ENCODE assay signal across 21 cellular contexts in genomic region chr16:6427621-6428020, GRCh38.
DNase-seq lines count a peak whose midpoint lies in the region; ATAC-seq, FAIRE-seq and TF ChIP-seq lines count a peak whose summit lies in the region.
"Had no signal": no experiment of that assay in that cellular context is flagged by ENCODE, and none has a peak within 500 bp of the region (broad histone marks: within the 10 kb centered on the region; RNA-seq: fewer than 3 reads in every experiment).

No MANE protein-coding gene starts in this region.

- no peak overlapping the region for H4K5ac ChIP-seq in H1 (ENCODE audit: insufficient read length, low read depth, low read length)

- H4K8ac ChIP-seq in H1 (ENCODE audit: extremely low read depth, insufficient read depth, low read length): no peak overlapping the region

- no peak overlapping the region for H3K14ac ChIP-seq in H1 (ENCODE audit: insufficient read length)

- in situ Hi-C loops in HepG2 (cut with HindIII; ENCODE audit: extremely low pct_ligation_motif_present, low pct_unique_long_range_greater_than_20kb): no loop called here

- H4K91ac ChIP-seq in H1 (replicated peaks; ENCODE audit: insufficient read length, low read length): no peak overlapping the region

- H2AK5ac ChIP-seq in H1 (ENCODE audit: low read depth, low read length): no peak overlapping the region

- H3K4ac ChIP-seq in H1 (replicated peaks; ENCODE audit: insufficient read length, low read depth, low read length): no peak overlapping the region

- no peaks in the 10 kb centered on the region for H3K79me1 ChIP-seq in H1 (ENCODE audit: low read depth, low read length)

- no peak overlapping the region for H2BK15ac ChIP-seq in H1 (ENCODE audit: low read length)

- no peak overlapping the region for H3K4me3 ChIP-seq in HepG2 (replicated peaks in 1 of 3; ENCODE audit: insufficient read depth in 1 of 3, low read depth in 2 of 3, low read length in 3 of 3)
- H3K4me3 ChIP-seq in right lobe of liver: no peak overlapping the region
- H3K4me3 ChIP-seq in H1 (ENCODE audit: extremely low read depth in 1 of 4, insufficient read depth in 2 of 4, low read depth in 3 of 4, low read length in 4 of 4): no peak overlapping the region
- H3K4me3 ChIP-seq in naive thymus-derived CD4-positive, alpha-beta T cell (ENCODE audit: low read length): no peak overlapping the region
- H3K4me3 ChIP-seq in left ventricle myocardium inferior: no peak overlapping the region
- H3K4me3 ChIP-seq: A549; BLaER1 treated with 17β-estradiol and CSF1 and Interleukin-3, amounts not matched to agents 10 nM and 100 nM had no signal

- no peak overlapping the region for H3K27ac Mint-ChIP-seq in naive thymus-derived CD4-positive, alpha-beta T cell
- H3K27ac Mint-ChIP-seq: B cell; CD4-positive, alpha-beta T cell; CD8-positive, alpha-beta T cell had no signal

- no peaks in the 10 kb centered on the region for H4K20me1 ChIP-seq in HepG2 (ENCODE audit: insufficient read depth, low read length)
- H4K20me1 ChIP-seq in H1 (replicated peaks in 1 of 2; ENCODE audit: control insufficient read depth in 1 of 2, insufficient read depth in 2 of 2, low read length in 2 of 2): no peaks in the 10 kb centered on the region
- H4K20me1 ChIP-seq: BLaER1 treated with 17β-estradiol and CSF1 and Interleukin-3, amounts not matched to agents 10 nM and 100 nM had no signal

- TF ChIP-seq POLR2A in HepG2 (IDR thresholded peaks at IDR 0.05; ENCODE audit: insufficient read depth in 1 of 2, low read depth in 2 of 2, low read length in 2 of 2): no peak
- TF ChIP-seq POLR2A in right lobe of liver (IDR thresholded peaks at IDR 0.05): no peak
- TF ChIP-seq POLR2A in H1 (IDR thresholded peaks at IDR 0.05; ENCODE audit: control extremely low read depth in 1 of 2, low read depth in 2 of 2, low read length in 2 of 2): no peak

- ATAC-seq in HepG2 (no peak), right lobe of liver (no peak)
- no peak for ATAC-seq in naive thymus-derived CD4-positive, alpha-beta T cell
- ATAC-seq: A549; CD8-positive, alpha-beta T cell had no signal

- no peaks in the 10 kb centered on the region for H3K27me3 Mint-ChIP-seq in naive thymus-derived CD4-positive, alpha-beta T cell
- H3K27me3 Mint-ChIP-seq: B cell; CD4-positive, alpha-beta T cell had no signal

- no peak overlapping the region for H2BK5ac ChIP-seq in H1 (ENCODE audit: low read depth, low read length)

- TF ChIP-seq CTCF in HepG2 (CRISPR knock-in tag; IDR thresholded peaks at IDR 0.05) (no peak), right lobe of liver (IDR thresholded peaks at IDR 0.05) (no peak), H1 (IDR thresholded peaks at IDR 0.05; ENCODE audit: control extremely low read depth in 1 of 3, insufficient read depth in 1 of 3, low read depth in 1 of 3, low read length in 3 of 3) (no peak), left ventricle myocardium inferior (IDR thresholded peaks at IDR 0.05; ENCODE audit: borderline replicate concordance) (no peak)

- H3K27me3 ChIP-seq in HepG2 (ENCODE audit: control insufficient read depth in 1 of 2, insufficient read depth in 2 of 2, low read length in 2 of 2) (no peaks in the 10 kb centered on the region), right lobe of liver (no peaks in the 10 kb centered on the region), H1 (replicated peaks in 1 of 4; ENCODE audit: control insufficient read depth in 3 of 4, extremely low read depth in 1 of 4, insufficient read depth in 3 of 4, low read length in 3 of 4) (no peaks in the 10 kb centered on the region), left ventricle myocardium inferior (ENCODE audit: low read depth) (peaks cover 12% of the 10 kb centered on the region)
- H3K27me3 ChIP-seq in naive thymus-derived CD4-positive, alpha-beta T cell (ENCODE audit: control insufficient read depth in 2 of 2, insufficient read depth in 2 of 2, low read length in 2 of 2): no peaks in the 10 kb centered on the region
- H3K27me3 ChIP-seq: BLaER1 treated with 17β-estradiol and CSF1 and Interleukin-3, amounts not matched to agents 10 nM and 100 nM had no signal

- H2BK120ac ChIP-seq in H1 (replicated peaks; ENCODE audit: low read depth, low read length): no peak overlapping the region

- no peak for DNase-seq in HepG2 (ENCODE audit: low spot score)
- DNase-seq in right lobe of liver: no peak
- no peak for DNase-seq in H1 (ENCODE audit: low read depth in 1 of 2, low spot score in 2 of 2)
- DNase-seq in naive thymus-derived CD4-positive, alpha-beta T cell: no peak
- no peak for DNase-seq in left ventricle myocardium inferior
- DNase-seq: AML-193; Caco-2; Calu3; CD4-positive, alpha-beta T cell; CD8-positive, alpha-beta T cell; DMS79 treated with DMSO at 0.1 percent for 48 hours; GF-D8 had no signal

- peaks cover 0 to 6% (median 0%) of the 10 kb centered on the region in 5 donors for H3K36me3 Mint-ChIP-seq in naive thymus-derived CD4-positive, alpha-beta T cell
- H3K36me3 Mint-ChIP-seq: CD8-positive, alpha-beta T cell had no signal

- H3K4me1 ChIP-seq in HepG2 (ENCODE audit: insufficient read depth, low read length): no peaks in the 10 kb centered on the region
- H3K4me1 ChIP-seq in right lobe of liver: no peaks in the 10 kb centered on the region
- H3K4me1 ChIP-seq in H1 (replicated peaks in 1 of 4; ENCODE audit: control insufficient read depth in 3 of 4, insufficient read depth in 4 of 4, low read length in 3 of 4): no peaks in the 10 kb centered on the region
- H3K4me1 ChIP-seq in naive thymus-derived CD4-positive, alpha-beta T cell (ENCODE audit: control insufficient read depth in 2 of 2, insufficient read depth in 2 of 2, low read length in 2 of 2): no peaks in the 10 kb centered on the region
- no peaks in the 10 kb centered on the region for H3K4me1 ChIP-seq in left ventricle myocardium inferior
- H3K4me1 ChIP-seq: A549; BLaER1 treated with 17β-estradiol and CSF1 and Interleukin-3, amounts not matched to agents 10 nM and 100 nM; Caco-2 had no signal

- FAIRE-seq in HepG2 (lab: Jason Lieb, UNC) (no peak), H1 (lab: Jason Lieb, UNC) (no peak)
- FAIRE-seq: A549, D721Med, G401.6, GM12891, GM19239 had no signal

- H3K23me2 ChIP-seq in H1 (ENCODE audit: low read depth, low read length): no peaks in the 10 kb centered on the region

- H2AFZ ChIP-seq in HepG2 (ENCODE audit: low read length) (no peak overlapping the region), H1 (ENCODE audit: low read length) (no peak overlapping the region)

- H3K27ac ChIP-seq in HepG2 (ENCODE audit: extremely low read length, insufficient read depth, low read length) (no peak overlapping the region), right lobe of liver (no peak overlapping the region), H1 (ENCODE audit: low read depth, low read length) (no peak overlapping the region), left ventricle myocardium inferior (replicated peaks) (no peak overlapping the region)
- no peak overlapping the region for H3K27ac ChIP-seq in naive thymus-derived CD4-positive, alpha-beta T cell (ENCODE audit: low read depth, low read length)
- H3K27ac ChIP-seq: 22Rv1; A549; BLaER1 treated with 17β-estradiol and CSF1 and Interleukin-3, amounts not matched to agents 10 nM and 100 nM; C4-2B had no signal

- H3K79me2 ChIP-seq in HepG2 (ENCODE audit: insufficient read depth, low read length): no peaks in the 10 kb centered on the region
- H3K79me2 ChIP-seq in H1 (ENCODE audit: control insufficient read depth in 1 of 2, insufficient read depth in 2 of 2, low read length in 2 of 2): no peaks in the 10 kb centered on the region

- intact Hi-C loops in HepG2 (cut with micrococcal nuclease; ENCODE audit: unreplicated experiment) (no loop called here), right lobe of liver (cut with DNase I) (no loop called here), left ventricle myocardium inferior (cut with micrococcal nuclease) (no loop called here)
- intact Hi-C loops in naive thymus-derived CD4-positive, alpha-beta T cell (cut with micrococcal nuclease): no loop called here

- H3K9ac ChIP-seq in HepG2 (ENCODE audit: insufficient read depth, low read depth, low read length) (no peak overlapping the region), H1 (replicated peaks in 1 of 4; ENCODE audit: extremely low read depth in 1 of 4, low read depth in 3 of 4, low read length in 3 of 4) (no peak overlapping the region)
- H3K9ac ChIP-seq: BLaER1 treated with 17β-estradiol and CSF1 and Interleukin-3, amounts not matched to agents 10 nM and 100 nM had no signal

- POLR2A ChIA-PET in HepG2 (lab: Yijun Ruan, JAX) (no interaction called here), H1 (lab: Charles Lee; ENCODE audit: partially characterized antibody) (no interaction called here)
- POLR2A ChIA-PET in naive thymus-derived CD4-positive, alpha-beta T cell (lab: Charles Lee): no interaction called here

- WGBS in HepG2 (ENCODE audit: low lambda C conversion rate): 63% methylated on average over 3 of the region's 3 CpGs
- 60% methylated on average over 3 of the region's 3 CpGs for WGBS in right lobe of liver (ENCODE audit: insufficient coverage, low coverage, low lambda C conversion rate, missing lambda C conversion rate)
- 93% methylated on average over 3 of the region's 3 CpGs; no CpG with 5 or more reads in 1 of the 2 experiments for WGBS in H1 (ENCODE audit: extremely low coverage in 1 of 2, insufficient coverage in 1 of 2, insufficient read length in 1 of 2, insufficient replicate concordance in 2 of 2, low coverage in 1 of 2, low lambda C conversion rate in 2 of 2, missing lambda C conversion rate in 1 of 2), 2 experiments

- CTCF ChIA-PET in HepG2 (lab: Yijun Ruan, JAX; ENCODE audit: low intra/inter-chr PET ratio, low total read pairs): no interaction called here
- CTCF ChIA-PET in H1 (lab: Charles Lee; ENCODE audit: partially characterized antibody): no interaction called here
- CTCF ChIA-PET in naive thymus-derived CD4-positive, alpha-beta T cell (lab: Charles Lee): no interaction called here

- H3K4me2 ChIP-seq in HepG2 (ENCODE audit: low read depth, low read length): no peak overlapping the region
- H3K4me2 ChIP-seq in H1 (ENCODE audit: insufficient read depth in 1 of 2, low read depth in 2 of 2, low read length in 2 of 2): no peak overlapping the region
- H3K4me2 ChIP-seq: A549; BLaER1 treated with 17β-estradiol and CSF1 and Interleukin-3, amounts not matched to agents 10 nM and 100 nM had no signal

- peaks cover 0 to 21% (median 14%) of the 10 kb centered on the region in 11 donors for H3K9me3 Mint-ChIP-seq in naive thymus-derived CD4-positive, alpha-beta T cell

- BruUV-seq in HepG2 (replicated peaks; lab: Mats Ljungman, UMichigan): no TSS peak

- no peaks in the 10 kb centered on the region for H3K36me3 ChIP-seq in HepG2 (replicated peaks in 1 of 2; ENCODE audit: control insufficient read depth in 1 of 2, insufficient read depth in 2 of 2, low read length in 2 of 2)
- H3K36me3 ChIP-seq in right lobe of liver: no peaks in the 10 kb centered on the region
- no peaks in the 10 kb centered on the region for H3K36me3 ChIP-seq in H1 (ENCODE audit: control insufficient read depth in 2 of 4, insufficient read depth in 4 of 4, low read length in 3 of 4)
- no peaks in the 10 kb centered on the region for H3K36me3 ChIP-seq in naive thymus-derived CD4-positive, alpha-beta T cell (ENCODE audit: control insufficient read depth in 2 of 3, insufficient read depth in 3 of 3, low read length in 3 of 3)
- H3K36me3 ChIP-seq in left ventricle myocardium inferior: no peaks in the 10 kb centered on the region
- H3K36me3 ChIP-seq: BLaER1 treated with 17β-estradiol and CSF1 and Interleukin-3, amounts not matched to agents 10 nM and 100 nM had no signal

- no peak overlapping the region for H3K18ac ChIP-seq in H1 (ENCODE audit: extremely low read depth, low read length)

- no peak overlapping the region for H2BK20ac ChIP-seq in H1 (ENCODE audit: low read length)

- H3K4me1 Mint-ChIP-seq in naive thymus-derived CD4-positive, alpha-beta T cell: no peaks in the 10 kb centered on the region
- H3K4me1 Mint-ChIP-seq: B cell had no signal

- no peak overlapping the region for H2BK12ac ChIP-seq in H1 (ENCODE audit: low read depth, low read length)

- TF ChIP-seq EP300 in HepG2 (IDR thresholded peaks at IDR 0.05; ENCODE audit: low read depth in 2 of 2, low read length in 2 of 2) (no peak), HepG2 (CRISPR knock-in tag; IDR thresholded peaks at IDR 0.05; ENCODE audit: borderline replicate concordance) (no peak), H1 (IDR thresholded peaks at IDR 0.05; ENCODE audit: borderline replicate concordance in 1 of 2, low read depth in 2 of 2, low read length in 2 of 2) (no peak)

- H3K23ac ChIP-seq in H1 (ENCODE audit: insufficient read length): no peak overlapping the region

- no peak overlapping the region for H3K4me3 Mint-ChIP-seq in naive thymus-derived CD4-positive, alpha-beta T cell
- H3K4me3 Mint-ChIP-seq: B cell; CD4-positive, alpha-beta T cell; CD8-positive, alpha-beta T cell had no signal

- TF ChIP-seq RAD21 in HepG2 (CRISPR knock-in tag; IDR thresholded peaks at IDR 0.05): no peak
- TF ChIP-seq RAD21 in H1 (IDR thresholded peaks at IDR 0.05 in 1 of 2, conservative IDR thresholded peaks at IDR 0.05 in 1 of 2; ENCODE audit: low read depth in 2 of 2, low read length in 2 of 2): no peak

- H3K56ac ChIP-seq in H1 (replicated peaks; ENCODE audit: insufficient read length, low read depth, low read length): no peak overlapping the region

- H3K9me3 ChIP-seq in HepG2 (ENCODE audit: low read length): no peaks in the 10 kb centered on the region
- H3K9me3 ChIP-seq in right lobe of liver: no peaks in the 10 kb centered on the region
- H3K9me3 ChIP-seq in H1 (ENCODE audit: insufficient read depth in 2 of 2, low read depth in 1 of 2, low read length in 1 of 2): peaks cover 0 to 3% of the 10 kb centered on the region in 2 experiments; a peak in 1 of 4 replicates
- H3K9me3 ChIP-seq in naive thymus-derived CD4-positive, alpha-beta T cell (ENCODE audit: control insufficient read depth in 2 of 3, low read length in 3 of 3): no peaks in the 10 kb centered on the region
- peaks cover 6% of the 10 kb centered on the region for H3K9me3 ChIP-seq in left ventricle myocardium inferior (replicated peaks)
- H3K9me3 ChIP-seq: A549, Caco-2 had no signal

Comparison
In these comparisons a context has a peak if more than half of its experiments do, and no peak if none do; other contexts are left out.
1. Of the 41 proteins assayed by ChIP-seq in both HepG2 and H1: peak only in HepG2: none; only in H1: none; in both: CEBPB; in neither: 40.